In the genomic region with DNA sequence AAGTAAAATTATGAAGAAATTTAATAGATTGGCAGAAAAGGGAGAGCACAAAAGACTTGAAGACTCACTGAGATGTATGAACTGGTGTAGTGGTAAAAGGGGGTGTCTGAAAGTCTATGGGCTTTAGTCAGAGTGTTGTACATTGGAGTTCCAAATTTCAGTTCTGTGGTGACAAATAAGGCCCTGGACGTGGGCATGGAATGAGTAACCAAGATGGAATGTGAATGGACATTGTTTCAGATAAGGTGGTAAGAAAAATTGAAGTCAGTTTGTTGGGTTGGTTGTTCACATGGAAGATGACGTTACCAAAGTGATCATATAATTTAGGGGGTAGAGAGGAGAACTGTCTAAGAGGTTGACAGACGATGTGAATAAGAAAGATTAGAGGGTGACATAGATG, we compare ENCODE assay signal across 22 cellular contexts. TPM values are rescaled to one million over a fixed set of nuclear protein-coding genes. Genes with fewer than 3 reads are reported as not detected.
DNase-seq lines count a peak whose midpoint lies in the region; ATAC-seq and TF ChIP-seq lines count a peak whose summit lies in the region.
"Had no signal": no experiment of that assay in that cellular context is flagged by ENCODE, and none has a peak within 500 bp of the region (broad histone marks: within the 10 kb centered on the region; RNA-seq: fewer than 3 reads in every experiment).

No MANE protein-coding gene starts in this region.

- no peaks in the 10 kb centered on the region for H3K9me3 ChIP-seq in lower lobe of right lung
- no peaks in the 10 kb centered on the region for H3K9me3 ChIP-seq in SK-N-SH

- H3K27ac ChIP-seq in lower lobe of right lung = no peak overlapping the region
- H3K27ac ChIP-seq in SK-N-SH (ENCODE audit: low read depth in 2 of 2, low read length in 1 of 2) = no peak overlapping the region

- no peaks in the 10 kb centered on the region for H4K20me1 ChIP-seq in SK-N-SH (ENCODE audit: insufficient read depth)

- H3K27me3 Mint-ChIP-seq in activated CD8-positive, alpha-beta T cell treated with anti-CD3 and anti-CD28 coated beads, Interleukin-2, amount 10 ng/mL, durations not matched to agents 7 days and 5 days (ENCODE audit: low read depth) = no peaks in the 10 kb centered on the region
- no peaks in the 10 kb centered on the region for H3K27me3 Mint-ChIP-seq in activated CD8-positive, alpha-beta T cell treated with anti-CD3 and anti-CD28 coated beads for 36 hours
- H3K27me3 Mint-ChIP-seq in stimulated activated naive CD8-positive, alpha-beta T cell treated with anti-CD3 and anti-CD28 coated beads, Interleukin-15, Interleukin-2, amounts not matched to agents 100 ng/mL and 50 ng/mL, for 24 hours = no peaks in the 10 kb centered on the region
- no peaks in the 10 kb centered on the region for H3K27me3 Mint-ChIP-seq in stimulated activated naive CD8-positive, alpha-beta T cell treated with anti-CD3 and anti-CD28 coated beads, Interleukin-15, amount 100 ng/mL, for 72 hours
- no peaks in the 10 kb centered on the region for H3K27me3 Mint-ChIP-seq in activated T-helper 2 cell treated with anti-CD3 and anti-CD28 coated beads, Interferon-gamma antibody, Interleukin-2, Interleukin-4, amounts not matched to agents 10 μg/mL and 5 μg/mL and 100 μg/mL, durations not matched to agents 14 hours and 24 hours and 36 hours (ENCODE audit: low read depth)
- H3K27me3 Mint-ChIP-seq in stimulated activated memory B cell treated with anti-CD40 and anti-IgM and Interleukin-4, amounts not matched to agents 10 μg/mL and 1 μg/mL and 100 μg/mL, for 72 hours = no peaks in the 10 kb centered on the region

- H3K27ac Mint-ChIP-seq in activated CD8-positive, alpha-beta T cell treated with anti-CD3 and anti-CD28 coated beads, Interleukin-2, amount 10 ng/mL, durations not matched to agents 7 days and 5 days = peak overlapping the region; percentile 14
- H3K27ac Mint-ChIP-seq in activated CD8-positive, alpha-beta T cell treated with anti-CD3 and anti-CD28 coated beads for 36 hours = no peak overlapping the region
- H3K27ac Mint-ChIP-seq in stimulated activated naive CD8-positive, alpha-beta T cell treated with anti-CD3 and anti-CD28 coated beads, Interleukin-15, Interleukin-2, amounts not matched to agents 100 ng/mL and 50 ng/mL, for 24 hours = peak overlapping the region; percentile 60
- no peak overlapping the region for H3K27ac Mint-ChIP-seq in stimulated activated naive CD8-positive, alpha-beta T cell treated with anti-CD3 and anti-CD28 coated beads, Interleukin-15, amount 100 ng/mL, for 72 hours
- peak overlapping the region; percentile 73 for H3K27ac Mint-ChIP-seq in activated T-helper 2 cell treated with anti-CD3 and anti-CD28 coated beads, Interferon-gamma antibody, Interleukin-2, Interleukin-4, amounts not matched to agents 10 μg/mL and 5 μg/mL and 100 μg/mL, durations not matched to agents 14 hours and 24 hours and 36 hours
- H3K27ac Mint-ChIP-seq in stimulated activated memory B cell treated with anti-CD40 and anti-IgM and Interleukin-4, amounts not matched to agents 10 μg/mL and 1 μg/mL and 100 μg/mL, for 72 hours = peak overlapping the region; percentile 71
- H3K27ac Mint-ChIP-seq: CD8-positive, alpha-beta T cell; GM23338 had no signal

- no peaks in the 10 kb centered on the region for H3K9me2 ChIP-seq in SK-N-SH

- POLR2A ChIA-PET in activated CD8-positive, alpha-beta T cell treated with anti-CD3 and anti-CD28 coated beads, Interleukin-2, amount 10 ng/mL, durations not matched to agents 7 days and 5 days (lab: Charles Lee) = no interaction called here
- POLR2A ChIA-PET in activated CD8-positive, alpha-beta T cell treated with anti-CD3 and anti-CD28 coated beads for 36 hours (lab: Charles Lee) = no interaction called here
- POLR2A ChIA-PET in SK-N-SH (lab: Yijun Ruan, JAX) = no interaction called here

- H3K9me3 Mint-ChIP-seq in activated CD8-positive, alpha-beta T cell treated with anti-CD3 and anti-CD28 coated beads, Interleukin-2, amount 10 ng/mL, durations not matched to agents 7 days and 5 days (ENCODE audit: insufficient read depth) = no peaks in the 10 kb centered on the region
- H3K9me3 Mint-ChIP-seq in activated CD8-positive, alpha-beta T cell treated with anti-CD3 and anti-CD28 coated beads for 36 hours = peaks cover 2% of the 10 kb centered on the region
- H3K9me3 Mint-ChIP-seq in stimulated activated naive CD8-positive, alpha-beta T cell treated with anti-CD3 and anti-CD28 coated beads, Interleukin-15, Interleukin-2, amounts not matched to agents 100 ng/mL and 50 ng/mL, for 24 hours = peaks cover 6% of the 10 kb centered on the region
- peaks cover 0 to 4% of the 10 kb centered on the region in 2 donors for H3K9me3 Mint-ChIP-seq in stimulated activated naive CD8-positive, alpha-beta T cell treated with anti-CD3 and anti-CD28 coated beads, Interleukin-15, amount 100 ng/mL, for 72 hours
- peaks cover 3% of the 10 kb centered on the region for H3K9me3 Mint-ChIP-seq in activated T-helper 2 cell treated with anti-CD3 and anti-CD28 coated beads, Interferon-gamma antibody, Interleukin-2, Interleukin-4, amounts not matched to agents 10 μg/mL and 5 μg/mL and 100 μg/mL, durations not matched to agents 14 hours and 24 hours and 36 hours
- peaks cover 6% of the 10 kb centered on the region for H3K9me3 Mint-ChIP-seq in stimulated activated memory B cell treated with anti-CD40 and anti-IgM and Interleukin-4, amounts not matched to agents 10 μg/mL and 1 μg/mL and 100 μg/mL, for 72 hours
- H3K9me3 Mint-ChIP-seq: CD8-positive, alpha-beta T cell; GM23338; IgD-negative memory B cell had no signal

- intact Hi-C loops in activated CD8-positive, alpha-beta T cell treated with anti-CD3 and anti-CD28 coated beads for 36 hours (cut with micrococcal nuclease) = no loop called here
- intact Hi-C loops in activated T-helper 2 cell treated with anti-CD3 and anti-CD28 coated beads, Interferon-gamma antibody, Interleukin-2, Interleukin-4, amounts not matched to agents 10 μg/mL and 5 μg/mL and 100 μg/mL, durations not matched to agents 14 hours and 24 hours and 36 hours (cut with micrococcal nuclease) = no loop called here
- intact Hi-C loops in lower lobe of right lung (cut with DNase I) = no loop called here

- H3K4me3 Mint-ChIP-seq in activated CD8-positive, alpha-beta T cell treated with anti-CD3 and anti-CD28 coated beads, Interleukin-2, amount 10 ng/mL, durations not matched to agents 7 days and 5 days = no peak overlapping the region
- no peak overlapping the region for H3K4me3 Mint-ChIP-seq in activated CD8-positive, alpha-beta T cell treated with anti-CD3 and anti-CD28 coated beads for 36 hours
- H3K4me3 Mint-ChIP-seq in stimulated activated naive CD8-positive, alpha-beta T cell treated with anti-CD3 and anti-CD28 coated beads, Interleukin-15, Interleukin-2, amounts not matched to agents 100 ng/mL and 50 ng/mL, for 24 hours = no peak overlapping the region
- no peak overlapping the region for H3K4me3 Mint-ChIP-seq in stimulated activated naive CD8-positive, alpha-beta T cell treated with anti-CD3 and anti-CD28 coated beads, Interleukin-15, amount 100 ng/mL, for 72 hours
- H3K4me3 Mint-ChIP-seq in activated T-helper 2 cell treated with anti-CD3 and anti-CD28 coated beads, Interferon-gamma antibody, Interleukin-2, Interleukin-4, amounts not matched to agents 10 μg/mL and 5 μg/mL and 100 μg/mL, durations not matched to agents 14 hours and 24 hours and 36 hours (ENCODE audit: low read depth) = no peak overlapping the region
- peak overlapping the region; percentile 34 for H3K4me3 Mint-ChIP-seq in stimulated activated memory B cell treated with anti-CD40 and anti-IgM and Interleukin-4, amounts not matched to agents 10 μg/mL and 1 μg/mL and 100 μg/mL, for 72 hours
- H3K4me3 Mint-ChIP-seq: CD8-positive, alpha-beta T cell; GM23338 had no signal

- CTCF ChIA-PET in activated CD8-positive, alpha-beta T cell treated with anti-CD3 and anti-CD28 coated beads, Interleukin-2, amount 10 ng/mL, durations not matched to agents 7 days and 5 days (lab: Charles Lee) = no interaction called here
- CTCF ChIA-PET in activated CD8-positive, alpha-beta T cell treated with anti-CD3 and anti-CD28 coated beads for 36 hours (lab: Charles Lee) = interaction anchor here (1.2 kb wide), 1 partner anchor 71 kb away, joined by 3 read pairs; no protein-coding TSS in a partner anchor
- CTCF ChIA-PET in SK-N-SH (lab: Yijun Ruan, JAX) = no interaction called here

- TF ChIP-seq EP300 in SK-N-SH (IDR thresholded peaks at IDR 0.05; ENCODE audit: borderline replicate concordance in 1 of 2, low read depth in 1 of 2, low read length in 1 of 2) = no peak

- 2% methylated on average over 3 of the region's 3 CpGs for WGBS in SK-N-SH (ENCODE audit: low lambda C conversion rate)

- H3K9ac ChIP-seq in SK-N-SH = no peak overlapping the region

- H3K27me3 ChIP-seq in lower lobe of right lung (ENCODE audit: low read depth) (no peaks in the 10 kb centered on the region), SK-N-SH (ENCODE audit: insufficient read depth) (no peaks in the 10 kb centered on the region)

- no peak for TF ChIP-seq RAD21 in SK-N-SH (IDR thresholded peaks at IDR 0.05; ENCODE audit: low read length)

- H2AFZ ChIP-seq in SK-N-SH (ENCODE audit: low read depth) = no peak overlapping the region
- H2AFZ ChIP-seq: GM23338 had no signal

- peaks cover 7% of the 10 kb centered on the region for H3K4me1 Mint-ChIP-seq in activated CD8-positive, alpha-beta T cell treated with anti-CD3 and anti-CD28 coated beads, Interleukin-2, amount 10 ng/mL, durations not matched to agents 7 days and 5 days (ENCODE audit: low read depth)
- H3K4me1 Mint-ChIP-seq in activated CD8-positive, alpha-beta T cell treated with anti-CD3 and anti-CD28 coated beads for 36 hours (ENCODE audit: low read depth) = peaks cover 20% of the 10 kb centered on the region
- H3K4me1 Mint-ChIP-seq in stimulated activated naive CD8-positive, alpha-beta T cell treated with anti-CD3 and anti-CD28 coated beads, Interleukin-15, Interleukin-2, amounts not matched to agents 100 ng/mL and 50 ng/mL, for 24 hours (ENCODE audit: low read depth) = peaks cover 44% of the 10 kb centered on the region
- H3K4me1 Mint-ChIP-seq in stimulated activated naive CD8-positive, alpha-beta T cell treated with anti-CD3 and anti-CD28 coated beads, Interleukin-15, amount 100 ng/mL, for 72 hours = peaks cover 18% of the 10 kb centered on the region
- peaks cover 47% of the 10 kb centered on the region for H3K4me1 Mint-ChIP-seq in activated T-helper 2 cell treated with anti-CD3 and anti-CD28 coated beads, Interferon-gamma antibody, Interleukin-2, Interleukin-4, amounts not matched to agents 10 μg/mL and 5 μg/mL and 100 μg/mL, durations not matched to agents 14 hours and 24 hours and 36 hours (ENCODE audit: low read depth)
- peaks cover 90% of the 10 kb centered on the region for H3K4me1 Mint-ChIP-seq in stimulated activated memory B cell treated with anti-CD40 and anti-IgM and Interleukin-4, amounts not matched to agents 10 μg/mL and 1 μg/mL and 100 μg/mL, for 72 hours
- H3K4me1 Mint-ChIP-seq: GM23338 had no signal

- H3K4me3 ChIP-seq in lower lobe of right lung (no peak overlapping the region), SK-N-SH (ENCODE audit: low read depth in 2 of 2, low read length in 1 of 2) (no peak overlapping the region)
- H3K4me3 ChIP-seq: GM12878, GM23338 had no signal

- H3K4me2 ChIP-seq in SK-N-SH = no peak overlapping the region
- H3K4me2 ChIP-seq: GM23338 had no signal

- no peak for DNase-seq in activated CD8-positive, alpha-beta T cell treated with anti-CD3 and anti-CD28 coated beads, Interleukin-2, amount 10 ng/mL, durations not matched to agents 7 days and 5 days
- DNase-seq in activated CD8-positive, alpha-beta T cell treated with anti-CD3 and anti-CD28 coated beads for 36 hours = no peak
- no peak for DNase-seq in stimulated activated naive CD8-positive, alpha-beta T cell treated with anti-CD3 and anti-CD28 coated beads, Interleukin-15, amount 100 ng/mL, for 72 hours
- DNase-seq in activated T-helper 2 cell treated with anti-CD3 and anti-CD28 coated beads, Interferon-gamma antibody, Interleukin-2, Interleukin-4, amounts not matched to agents 10 μg/mL and 5 μg/mL and 100 μg/mL, durations not matched to agents 14 hours and 24 hours and 36 hours (ENCODE audit: low spot score) = no peak
- DNase-seq in lower lobe of right lung (no peak), SK-N-SH (no peak)
- DNase-seq: 8988T; C1 segment of cervical spinal cord; CD8-positive, alpha-beta T cell; DND-41; HCEC 1CT; NCI-H1417; NCI-H187; NCI-H446 treated with DMSO at 0.1 percent for 48 hours; NCI-H526 treated with DMSO at 0.1 percent for 48 hours; SHP77 had no signal

- no peaks in the 10 kb centered on the region for H3K79me2 ChIP-seq in SK-N-SH (ENCODE audit: insufficient read depth)

- ATAC-seq in activated CD8-positive, alpha-beta T cell treated with anti-CD3 and anti-CD28 coated beads, Interleukin-2, amount 10 ng/mL, durations not matched to agents 7 days and 5 days = no peak
- no peak for ATAC-seq in activated CD8-positive, alpha-beta T cell treated with anti-CD3 and anti-CD28 coated beads for 36 hours
- no peak for ATAC-seq in stimulated activated naive CD8-positive, alpha-beta T cell treated with anti-CD3 and anti-CD28 coated beads, Interleukin-15, amount 100 ng/mL, for 72 hours
- ATAC-seq in stimulated activated memory B cell treated with anti-CD40 and anti-IgM and Interleukin-4, amounts not matched to agents 10 μg/mL and 1 μg/mL and 100 μg/mL, for 72 hours = no peak
- no peak for ATAC-seq in lower lobe of right lung
- ATAC-seq: CD8-positive, alpha-beta T cell; GM12878; GM23338 had no signal

- H3F3A ChIP-seq in SK-N-SH (replicated peaks; ENCODE audit: insufficient read depth) = no peaks in the 10 kb centered on the region

- H3K36me3 Mint-ChIP-seq in activated CD8-positive, alpha-beta T cell treated with anti-CD3 and anti-CD28 coated beads, Interleukin-2, amount 10 ng/mL, durations not matched to agents 7 days and 5 days (ENCODE audit: low read depth) = no peaks in the 10 kb centered on the region
- no peaks in the 10 kb centered on the region for H3K36me3 Mint-ChIP-seq in activated CD8-positive, alpha-beta T cell treated with anti-CD3 and anti-CD28 coated beads for 36 hours (ENCODE audit: low read depth)
- H3K36me3 Mint-ChIP-seq in stimulated activated naive CD8-positive, alpha-beta T cell treated with anti-CD3 and anti-CD28 coated beads, Interleukin-15, Interleukin-2, amounts not matched to agents 100 ng/mL and 50 ng/mL, for 24 hours (ENCODE audit: low read depth) = no peaks in the 10 kb centered on the region
- H3K36me3 Mint-ChIP-seq in activated T-helper 2 cell treated with anti-CD3 and anti-CD28 coated beads, Interferon-gamma antibody, Interleukin-2, Interleukin-4, amounts not matched to agents 10 μg/mL and 5 μg/mL and 100 μg/mL, durations not matched to agents 14 hours and 24 hours and 36 hours (ENCODE audit: low read depth) = peaks cover 82% of the 10 kb centered on the region
- peaks cover 90% of the 10 kb centered on the region for H3K36me3 Mint-ChIP-seq in stimulated activated memory B cell treated with anti-CD40 and anti-IgM and Interleukin-4, amounts not matched to agents 10 μg/mL and 1 μg/mL and 100 μg/mL, for 72 hours
- H3K36me3 Mint-ChIP-seq: CD8-positive, alpha-beta T cell had no signal

- H3K36me3 ChIP-seq in lower lobe of right lung (no peaks in the 10 kb centered on the region), SK-N-SH (replicated peaks in 1 of 2; ENCODE audit: control insufficient read depth in 1 of 2, insufficient read depth in 2 of 2, low read length in 1 of 2) (no peaks in the 10 kb centered on the region)

- H3K4me1 ChIP-seq in lower lobe of right lung (no peaks in the 10 kb centered on the region), SK-N-SH (ENCODE audit: control insufficient read depth in 1 of 2, insufficient read depth in 2 of 2, low read depth in 1 of 2, low read length in 1 of 2) (no peaks in the 10 kb centered on the region)

- no peak for TF ChIP-seq CTCF in activated CD8-positive, alpha-beta T cell treated with anti-CD3 and anti-CD28 coated beads for 36 hours (IDR thresholded peaks at IDR 0.05)
- TF ChIP-seq CTCF in lower lobe of right lung (IDR thresholded peaks at IDR 0.05) = no peak
- no peak for TF ChIP-seq CTCF in SK-N-SH (IDR thresholded peaks at IDR 0.05)

RNA-seq across cellular contexts. Expression of a gene that starts 13.9 kb away (rescaled TPM):
- total RNA-seq in activated CD8-positive, alpha-beta T cell treated with anti-CD3 and anti-CD28 coated beads, Interleukin-2, amount 10 ng/mL, durations not matched to agents 7 days and 5 days = 1 to 10 TPM; 2.8 to 3.3 TPM
- total RNA-seq in activated CD8-positive, alpha-beta T cell treated with anti-CD3 and anti-CD28 coated beads for 36 hours = under 1 TPM; 0.29 to 0.45 TPM
- 9.7 and 10.2 TPM in 2 replicates for total RNA-seq in activated T-helper 2 cell treated with anti-CD3 and anti-CD28 coated beads, Interferon-gamma antibody, Interleukin-2, Interleukin-4, amounts not matched to agents 10 μg/mL and 5 μg/mL and 100 μg/mL, durations not matched to agents 14 hours and 24 hours and 36 hours
- total RNA-seq in lower lobe of right lung = 10.5 TPM
- not detected in 2 replicates for polyA plus RNA-seq in SK-N-SH (2012; rRNA removed)
- 0.01 TPM in 1 of 2 replicates, not detected in the other for polyA plus RNA-seq in SK-N-SH (2012; cell fraction: cytosol; rRNA removed)
- polyA plus RNA-seq in SK-N-SH (2012; cell fraction: nucleus; rRNA removed) = not detected in 2 replicates
- total RNA-seq: GM23338, RPMI7951 had no signal
- polyA plus RNA-seq: GM23338 had no signal

Comparison
In these comparisons a context has a peak if more than half of its experiments do, and no peak if none do; other contexts are left out.
1. H3K27ac Mint-ChIP-seq: peak in activated CD8-positive, alpha-beta T cell treated with anti-CD3 and anti-CD28 coated beads, Interleukin-2, amount 10 ng/mL, durations not matched to agents 7 days and 5 days (single experiment), stimulated activated naive CD8-positive, alpha-beta T cell treated with anti-CD3 and anti-CD28 coated beads, Interleukin-15, Interleukin-2, amounts not matched to agents 100 ng/mL and 50 ng/mL, for 24 hours (single experiment), activated T-helper 2 cell treated with anti-CD3 and anti-CD28 coated beads, Interferon-gamma antibody, Interleukin-2, Interleukin-4, amounts not matched to agents 10 μg/mL and 5 μg/mL and 100 μg/mL, durations not matched to agents 14 hours and 24 hours and 36 hours (single experiment) and stimulated activated memory B cell treated with anti-CD40 and anti-IgM and Interleukin-4, amounts not matched to agents 10 μg/mL and 1 μg/mL and 100 μg/mL, for 72 hours (single experiment); none in activated CD8-positive, alpha-beta T cell treated with anti-CD3 and anti-CD28 coated beads for 36 hours (single experiment) and stimulated activated naive CD8-positive, alpha-beta T cell treated with anti-CD3 and anti-CD28 coated beads, Interleukin-15, amount 100 ng/mL, for 72 hours (0 of 2).